In the genomic region with DNA sequence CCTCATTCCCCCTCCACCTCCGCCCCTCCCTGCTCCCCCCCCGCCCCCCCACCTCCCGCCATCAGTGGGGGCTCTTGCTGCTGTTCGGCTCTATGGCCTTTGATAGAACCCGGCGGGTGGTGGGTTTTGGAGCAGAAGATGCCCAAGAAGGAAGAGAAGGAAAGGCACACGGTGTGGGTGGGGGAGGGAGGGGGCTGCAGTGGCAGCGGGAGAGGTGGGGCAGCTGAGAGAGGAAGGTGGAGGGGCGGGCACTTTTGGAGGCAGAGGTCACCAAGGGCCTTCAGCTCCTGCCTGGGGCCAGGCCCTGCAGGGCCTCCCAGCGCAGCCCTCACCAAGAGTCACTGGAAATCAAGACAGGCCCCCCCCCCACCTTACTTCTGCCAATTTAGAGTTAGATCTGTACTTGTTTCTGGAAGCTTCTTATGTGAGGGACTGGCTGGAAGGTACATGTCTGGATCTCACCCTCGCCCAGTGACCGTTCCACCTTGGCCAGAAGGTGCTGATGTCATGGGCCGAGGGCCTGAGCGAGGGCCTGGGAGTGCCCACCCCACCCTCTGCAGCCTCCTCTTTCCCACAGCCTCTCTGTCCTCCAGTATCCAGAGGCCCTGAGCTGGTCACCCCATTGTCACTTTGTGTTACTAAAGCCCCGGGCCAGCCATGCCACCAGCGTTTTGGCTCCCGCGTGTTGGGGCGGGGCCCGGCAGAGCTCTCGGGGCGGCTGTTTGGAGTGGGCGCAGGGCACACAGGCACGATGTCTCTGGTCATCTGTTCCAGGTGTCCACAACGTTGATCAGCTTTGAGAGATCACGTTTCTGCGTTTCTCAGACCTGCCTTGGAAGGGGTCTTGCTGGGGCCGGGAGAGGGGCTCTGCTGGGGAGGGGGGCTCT, we compare ENCODE assay signal across 19 cellular contexts.
A peak's percentile ranks its signal among the peaks of the same experiment; 100 is the strongest.
DNase-seq lines count a peak whose midpoint lies in the region; ATAC-seq and TF ChIP-seq lines count a peak whose summit lies in the region.
"Had no signal": no experiment of that assay in that cellular context is flagged by ENCODE, and none has a peak within 500 bp of the region (broad histone marks: within the 10 kb centered on the region; RNA-seq: fewer than 3 reads in every experiment).

No MANE protein-coding gene starts in this region.

- H3K27me3 ChIP-seq in lower lobe of right lung (ENCODE audit: low read depth): peaks cover 16% of the 10 kb centered on the region
- H3K27me3 ChIP-seq: brain microvascular endothelial cell had no signal

- ATAC-seq in lower lobe of right lung (no peak), GM19035 (IDR thresholded peaks at IDR 0.05; ENCODE audit: unreplicated experiment) (no peak)

- H3K9me3 Mint-ChIP-seq in CD14-positive monocyte: peaks cover 0 to 9% (median 4%) of the 10 kb centered on the region in 7 donors
- H3K9me3 Mint-ChIP-seq: activated naive CD4-positive, alpha-beta T cell treated with anti-CD3 and anti-CD28 coated beads, Interleukin-2, amount 50 U/mL, for 24 hours had no signal

- intact Hi-C loops in CD14-positive monocyte (cut with micrococcal nuclease) (no loop called here), cardiac septum (cut with DNase I) (no loop called here), lower lobe of right lung (cut with DNase I) (no loop called here)

- no peaks in the 10 kb centered on the region for H3K36me3 Mint-ChIP-seq in CD14-positive monocyte
- H3K36me3 Mint-ChIP-seq: activated naive CD4-positive, alpha-beta T cell treated with anti-CD3 and anti-CD28 coated beads, Interleukin-2, amount 50 U/mL, for 24 hours had no signal

- no peaks in the 10 kb centered on the region for H3K36me3 ChIP-seq in lower lobe of right lung
- H3K36me3 ChIP-seq: brain microvascular endothelial cell, tibial nerve had no signal

- H3K27me3 Mint-ChIP-seq in CD14-positive monocyte (ENCODE audit: low read depth in 3 of 3): peaks cover 0 to 4% (median 0%) of the 10 kb centered on the region in 3 donors
- H3K27me3 Mint-ChIP-seq: activated naive CD4-positive, alpha-beta T cell treated with anti-CD3 and anti-CD28 coated beads, Interleukin-2, amount 50 U/mL, for 24 hours; dendritic cell treated with granulocyte-macrophage colony-stimulating factor and Interleukin-4, amounts not matched to agents 40 ng/mL and 50 ng/mL, for 4 days; stimulated activated naive CD8-positive, alpha-beta T cell treated with anti-CD3 and anti-CD28 coated beads, Interleukin-15, Interleukin-2, amounts not matched to agents 100 ng/mL and 50 ng/mL, for 24 hours had no signal

- TF ChIP-seq CTCF in CD14-positive monocyte (IDR thresholded peaks at IDR 0.05) (no peak), lower lobe of right lung (IDR thresholded peaks at IDR 0.05) (no peak)

- no peaks in the 10 kb centered on the region for H3K4me1 ChIP-seq in lower lobe of right lung
- H3K4me1 ChIP-seq: tibial nerve had no signal

- H3K27ac ChIP-seq in lower lobe of right lung: no peak overlapping the region
- H3K27ac ChIP-seq: brain microvascular endothelial cell, tibial nerve had no signal

- no peaks in the 10 kb centered on the region for H3K9me3 ChIP-seq in lower lobe of right lung
- H3K9me3 ChIP-seq: tibial nerve had no signal

- no peaks in the 10 kb centered on the region for H3K4me1 Mint-ChIP-seq in CD14-positive monocyte
- H3K4me1 Mint-ChIP-seq: activated naive CD4-positive, alpha-beta T cell treated with anti-CD3 and anti-CD28 coated beads, Interleukin-2, amount 50 U/mL, for 24 hours had no signal

- no peak overlapping the region for H3K4me3 ChIP-seq in lower lobe of right lung
- H3K4me3 ChIP-seq: tibial nerve had no signal

- H3K4me3 Mint-ChIP-seq in CD14-positive monocyte: no peak overlapping the region
- H3K4me3 Mint-ChIP-seq: activated naive CD4-positive, alpha-beta T cell treated with anti-CD3 and anti-CD28 coated beads, Interleukin-2, amount 50 U/mL, for 24 hours; dendritic cell treated with granulocyte-macrophage colony-stimulating factor and Interleukin-4, amounts not matched to agents 40 ng/mL and 50 ng/mL, for 4 days; stimulated activated naive CD8-positive, alpha-beta T cell treated with anti-CD3 and anti-CD28 coated beads, Interleukin-15, Interleukin-2, amounts not matched to agents 100 ng/mL and 50 ng/mL, for 24 hours had no signal

- DNase-seq in CD14-positive monocyte (ENCODE audit: low spot score) (peak; percentile 31), NCI-H69 (lab: John Stamatoyannopoulos, UW) (peak; percentile 64), cardiac septum (ENCODE audit: low spot score) (peak; percentile 47), lower lobe of right lung (peak; percentile 36), ACHN (no peak), kidney glomerular epithelial cell (lab: John Stamatoyannopoulos, UW) (no peak), retina (no peak)
- DNase-seq: activated T-cell treated with anti-CD3 and anti-CD28 coated beads for 4 hours; brain microvascular endothelial cell; hypothalamus; Karpas-422; NCI-H524; occipital lobe; stimulated activated CD4-positive, alpha-beta T cell treated with anti-CD3 and anti-CD28 coated beads, Interleukin-2, amount 100 ng/mL, for 24 hours had no signal

- H3K27ac Mint-ChIP-seq in CD14-positive monocyte: no peak overlapping the region
- H3K27ac Mint-ChIP-seq: activated naive CD4-positive, alpha-beta T cell treated with anti-CD3 and anti-CD28 coated beads, Interleukin-2, amount 50 U/mL, for 24 hours; dendritic cell treated with granulocyte-macrophage colony-stimulating factor and Interleukin-4, amounts not matched to agents 40 ng/mL and 50 ng/mL, for 4 days; stimulated activated naive CD8-positive, alpha-beta T cell treated with anti-CD3 and anti-CD28 coated beads, Interleukin-15, Interleukin-2, amounts not matched to agents 100 ng/mL and 50 ng/mL, for 24 hours had no signal

- in situ Hi-C loops in ACHN (cut with HindIII; ENCODE audit: low pct_ligation_motif_present, low pct_unique_long_range_greater_than_20kb, low sequenced_read_pairs): no loop called here

Comparison
In these comparisons a context has a peak if more than half of its experiments do, and no peak if none do; other contexts are left out.
1. DNase-seq: peak in CD14-positive monocyte (single experiment), NCI-H69 (single experiment), cardiac septum (single experiment) and lower lobe of right lung (single experiment); none in ACHN (single experiment), kidney glomerular epithelial cell (single experiment) and retina (single experiment).